ENCODE assay signal across 27 cellular contexts in genomic region chr15:53310709-53311108, GRCh38.
"Had no signal": no experiment of that assay in that cellular context is flagged by ENCODE, and none has a peak within 500 bp of the region (broad histone marks: within the 10 kb centered on the region; RNA-seq: fewer than 3 reads in every experiment).

No MANE protein-coding gene starts in this region.

- H3K4me3 ChIP-seq: stomach, suprapubic skin, testis, thoracic aorta, thyroid gland, tibial artery, tibial nerve, transverse colon, upper lobe of left lung, upper lobe of right lung, uterus, vagina had no signal

- ATAC-seq: stimulated activated effector memory CD8-positive, alpha-beta T cell treated with anti-CD3 and anti-CD28 coated beads, Interleukin-12 subunit alpha, Interleukin-12 subunit beta, amount 100 ng/mL, for 72 hours; stimulated activated memory B cell treated with anti-CD40 and anti-IgM and Interleukin-4, amounts not matched to agents 10 μg/mL and 1 μg/mL and 100 μg/mL, for 72 hours; stimulated activated naive B cell treated with anti-CD40 and anti-IgM and Interleukin-4, amounts not matched to agents 10 μg/mL and 1 μg/mL and 100 μg/mL, for 72 hours; stimulated activated naive CD8-positive, alpha-beta T cell treated with anti-CD3 and anti-CD28 coated beads, Interleukin-15, amount 100 ng/mL, for 72 hours; stimulated activated naive CD8-positive, alpha-beta T cell treated with anti-CD3 and anti-CD28 coated beads, Interleukin-15, Interleukin-2, amounts not matched to agents 100 U/mL and 50 U/mL, for 24 hours; upper lobe of right lung had no signal

- H3K27me3 ChIP-seq: stomach, suprapubic skin, testis, thyroid gland, tibial artery, tibial nerve, transverse colon, upper lobe of left lung, upper lobe of right lung, uterus, vagina had no signal

- H3K27ac ChIP-seq: stomach, suprapubic skin, testis, thoracic aorta, thyroid gland, tibial artery, tibial nerve, transverse colon, upper lobe of left lung, upper lobe of right lung, uterus, vagina had no signal

- H3K4me1 ChIP-seq: stomach, suprapubic skin, testis, thyroid gland, tibial artery, tibial nerve, transverse colon, upper lobe of left lung, upper lobe of right lung, uterus, vagina had no signal

- FAIRE-seq: urothelium cell line had no signal

- DNase-seq: stimulated activated CD4-positive, alpha-beta T cell treated with anti-CD3 and anti-CD28 coated beads, Interleukin-2, amount 100 ng/mL, for 48 hours; stimulated activated CD4-positive, alpha-beta T cell treated with anti-CD3 and anti-CD28 coated beads, Interleukin-4, amount 100 ng/mL, for 1 hour; stimulated activated CD4-positive, alpha-beta T cell treated with anti-CD3 and anti-CD28 coated beads, Interleukin-4, amount 100 ng/mL, for 24 hours; stimulated activated CD4-positive, alpha-beta T cell treated with anti-CD3 and anti-CD28 coated beads, Interleukin-4, amount 100 ng/mL, for 4 hours; stimulated activated CD8-positive, alpha-beta memory T cell treated with anti-CD3 and anti-CD28 coated beads, Interleukin-4, amount 100 ng/mL, for 48 hours; stimulated activated naive B cell treated with anti-CD40 and anti-IgM and Interleukin-4, amounts not matched to agents 10 μg/mL and 1 μg/mL and 100 μg/mL, for 72 hours; stimulated activated naive CD4-positive, alpha-beta T cell; stimulated activated naive CD4-positive, alpha-beta T cell treated with Interleukin-2 at 50 U/mL for 16 hours; stimulated activated naive CD8-positive, alpha-beta T cell treated with anti-CD3 and anti-CD28 coated beads, Interleukin-15, amount 100 ng/mL, for 72 hours; stimulated activated naive CD8-positive, alpha-beta T cell treated with anti-CD3 and anti-CD28 coated beads, Interleukin-15, Interleukin-2, amounts not matched to agents 100 U/mL and 50 U/mL, for 24 hours; stomach; substantia nigra; testis; thyroid gland; tibial artery; transverse colon; trophoblast cell; upper lobe of left lung; upper lobe of right lung; uterus had no signal

- H3K36me3 ChIP-seq: stomach, suprapubic skin, thoracic aorta, thyroid gland, tibial artery, tibial nerve, transverse colon, upper lobe of left lung, upper lobe of right lung, uterus, vagina had no signal

- H3K9me3 ChIP-seq: stomach, suprapubic skin, testis, thoracic aorta, thyroid gland, tibial artery, tibial nerve, transverse colon, upper lobe of left lung, upper lobe of right lung, uterus, vagina had no signal
